ENCODE assay signal across 9 cellular contexts in the genomic region with DNA sequence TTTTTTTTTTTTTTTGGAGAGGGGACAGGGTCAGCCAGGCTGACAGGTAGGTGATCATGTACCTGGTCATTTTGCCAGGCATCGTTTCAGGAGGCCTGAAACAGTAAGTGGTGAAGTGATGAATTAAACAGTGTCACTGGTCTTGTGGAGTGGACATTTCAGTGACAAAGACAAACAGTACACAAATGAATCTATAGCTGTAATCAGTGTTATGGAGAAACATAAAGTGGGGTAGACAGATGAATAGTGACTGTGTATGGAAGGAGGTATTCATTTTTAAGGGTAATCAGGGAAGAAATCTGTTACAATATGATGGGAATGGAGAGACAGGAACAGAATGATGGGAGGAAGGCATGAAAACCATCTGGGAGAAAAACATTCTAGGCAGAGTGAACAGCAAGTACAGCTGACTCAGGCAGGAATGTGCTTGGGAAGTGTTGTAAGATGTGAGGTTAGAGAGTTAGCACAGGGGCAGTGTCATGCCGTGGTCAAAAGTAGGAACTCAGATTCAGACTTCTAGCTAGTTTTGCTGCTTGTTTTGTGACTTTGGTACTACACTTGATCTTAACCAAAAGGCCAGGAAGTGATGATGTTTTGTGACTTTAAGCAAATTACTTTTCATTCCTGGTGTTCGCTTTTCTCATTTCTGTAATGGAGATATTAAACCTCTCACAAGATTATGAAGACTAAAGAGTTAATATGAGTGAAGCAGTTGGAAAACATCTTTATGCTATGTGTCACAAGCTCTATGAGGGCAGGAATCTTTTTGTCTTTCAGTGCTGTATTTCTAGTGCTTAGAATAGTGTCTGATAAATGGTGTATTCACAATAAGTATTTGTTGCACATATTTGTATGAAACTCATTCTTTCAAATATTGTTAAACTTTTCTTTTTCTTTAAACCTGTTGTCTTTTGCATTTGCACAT. TPM values are rescaled to one million over a fixed set of nuclear protein-coding genes. Genes with fewer than 3 reads are reported as not detected.
DNase-seq lines count a peak whose midpoint lies in the region; TF ChIP-seq lines count a peak whose summit lies in the region.
"Had no signal": no experiment of that assay in that cellular context is flagged by ENCODE, and none has a peak within 500 bp of the region (broad histone marks: within the 10 kb centered on the region; RNA-seq: fewer than 3 reads in every experiment).

No MANE protein-coding gene starts in this region.

- WGBS in mesodermal cell (ENCODE audit: insufficient coverage in 2 of 2), 2 experiments = 82 to 100% methylated on average over 1 to 2 of the region's 3 CpGs

- H3K27me3 Mint-ChIP-seq in Caco-2 (ENCODE audit: insufficient read depth, unreplicated experiment) (no peaks in the 10 kb centered on the region), IgD-negative memory B cell (no peaks in the 10 kb centered on the region)

- H3K9me3 Mint-ChIP-seq in Caco-2 (ENCODE audit: unreplicated experiment) = no peaks in the 10 kb centered on the region
- no peaks in the 10 kb centered on the region for H3K9me3 Mint-ChIP-seq in IgD-negative memory B cell

- H3K9me3 ChIP-seq in Caco-2 (no peaks in the 10 kb centered on the region), mesodermal cell (ENCODE audit: control insufficient read depth, low read length) (no peaks in the 10 kb centered on the region)
- H3K9me3 ChIP-seq: uterus had no signal

- H3K4me3 ChIP-seq in Caco-2 (ENCODE audit: low read depth, low read length) (no peak overlapping the region), mesodermal cell (ENCODE audit: extremely low read depth, insufficient read depth, low read length, poor library complexity, severe bottlenecking) (no peak overlapping the region)
- H3K4me3 ChIP-seq: uterus had no signal

- no peaks in the 10 kb centered on the region; the same call in 1 of the 2 replicates for H3K4me1 ChIP-seq in Caco-2
- peaks cover 18% of the 10 kb centered on the region for H3K4me1 ChIP-seq in mesodermal cell (ENCODE audit: control insufficient read depth, insufficient read depth, low read length, poor library complexity, severe bottlenecking)

- no peak for DNase-seq in Caco-2
- peak; percentile 36 for DNase-seq in brain pericyte (ENCODE audit: low read depth, low spot score)
- no peak for DNase-seq in DMS 273 (lab: John Stamatoyannopoulos, UW; ENCODE audit: unreplicated experiment)
- no peak for DNase-seq in activated T-cell treated with anti-CD3 and anti-CD28 coated beads for 4 hours
- DNase-seq in NCI-H774 (lab: John Stamatoyannopoulos, UW) = no peak
- DNase-seq in hypothalamus (lab: John Stamatoyannopoulos, UW) = no peak

- no TSS peak for BruUV-seq in Caco-2 (replicated peaks; lab: Mats Ljungman, UMichigan)

- intact Hi-C loops in Caco-2 (cut with micrococcal nuclease; ENCODE audit: unreplicated experiment) = no loop called here

- no peaks in the 10 kb centered on the region for H3K36me3 Mint-ChIP-seq in Caco-2 (ENCODE audit: insufficient read depth, unreplicated experiment)
- H3K36me3 Mint-ChIP-seq in IgD-negative memory B cell = peaks cover 3% of the 10 kb centered on the region

- POLR2A ChIA-PET in Caco-2 (lab: Charles Lee) = no interaction called here

- CTCF ChIA-PET in Caco-2 (lab: Charles Lee) = no interaction called here

- peak overlapping the region; percentile 26 for H3K27ac ChIP-seq in mesodermal cell (ENCODE audit: low read depth, low read length, severe bottlenecking)

- no peaks in the 10 kb centered on the region for H3K27me3 ChIP-seq in Caco-2 (replicated peaks; ENCODE audit: control insufficient read depth, insufficient read depth, low read length)
- H3K27me3 ChIP-seq: uterus had no signal

- H3K4me1 Mint-ChIP-seq in Caco-2 (ENCODE audit: low read depth, unreplicated experiment) = peaks cover 11% of the 10 kb centered on the region
- H3K4me1 Mint-ChIP-seq in IgD-negative memory B cell = peaks cover 36 to 56% (median 38%) of the 10 kb centered on the region in 3 donors

- H3K4me3 Mint-ChIP-seq in Caco-2 (ENCODE audit: unreplicated experiment) (no peak overlapping the region), IgD-negative memory B cell (peak overlapping the region in 3 of 4 donors; percentile 19 to 67 (median 22))

- no peak for TF ChIP-seq CTCF in Caco-2 (IDR thresholded peaks at IDR 0.05; ENCODE audit: insufficient read depth in 1 of 2, low read depth in 1 of 2, low read length in 1 of 2, severe bottlenecking in 1 of 2, unreplicated experiment in 1 of 2)

- H3K36me3 ChIP-seq in Caco-2 (ENCODE audit: control insufficient read depth, insufficient read depth, low read length) = no peaks in the 10 kb centered on the region; the same call in 1 of the 2 replicates
- peaks cover 41% of the 10 kb centered on the region for H3K36me3 ChIP-seq in mesodermal cell (ENCODE audit: control insufficient read depth, insufficient read depth, low read length)
- H3K36me3 ChIP-seq: uterus had no signal

- H3K27ac Mint-ChIP-seq in Caco-2 (ENCODE audit: unreplicated experiment) (peak overlapping the region; percentile 24), IgD-negative memory B cell (peak overlapping the region; percentile 1 to 91 (median 77))

RNA-seq across cellular contexts. Expression of a gene that starts 43.4 kb away (rescaled TPM):
- 117 and 134 TPM in 2 replicates for total RNA-seq in Caco-2 (2022)
- polyA plus RNA-seq in IgD-negative memory B cell = 9.3 TPM
- 192 TPM for polyA plus RNA-seq in mesodermal cell (2013, experiment 1 of 2)
- polyA plus RNA-seq in mesodermal cell (2013, experiment 2 of 2) = 196 TPM
